ENCODE assay signal across 8 cellular contexts in genomic region chr1:95259245-95259644, GRCh38.
"Had no signal": no experiment of that assay in that cellular context is flagged by ENCODE, and none has a peak within 500 bp of the region (broad histone marks: within the 10 kb centered on the region; RNA-seq: fewer than 3 reads in every experiment).

No MANE protein-coding gene starts in this region.

- DNase-seq: GDM1, GF-D8 had no signal

- FAIRE-seq: G401.6, GM12878, GM12891, GM12892, GM18507, GM19239 had no signal

- ATAC-seq: GM12878 had no signal

- H3K4me3 ChIP-seq: GM12878 had no signal
